ENCODE assay signal across 8 cellular contexts in genomic region chr13:50911051-50911690, GRCh38. TPM values are rescaled to one million over a fixed set of nuclear protein-coding genes. Genes with fewer than 3 reads are reported as not detected.
DNase-seq lines count a peak whose midpoint lies in the region; ATAC-seq and TF ChIP-seq lines count a peak whose summit lies in the region.

No MANE protein-coding gene starts in this region.

- H3K4me1 Mint-ChIP-seq in GM23338 (peaks cover 38% of the 10 kb centered on the region), T-helper 17 cell (peaks cover 31% of the 10 kb centered on the region)
- peaks cover 31 to 71% of the 10 kb centered on the region in 2 donors for H3K4me1 Mint-ChIP-seq in stimulated activated naive B cell treated with anti-CD40 and anti-IgM and Interleukin-4, amounts not matched to agents 10 μg/mL and 1 μg/mL and 100 μg/mL, for 72 hours

- ATAC-seq in GM23338 (no peak), T-helper 17 cell (no peak), GM21381 (IDR thresholded peaks at IDR 0.05; ENCODE audit: unreplicated experiment) (no peak)
- no peak for ATAC-seq in stimulated activated naive B cell treated with anti-CD40 and anti-IgM and Interleukin-4, amounts not matched to agents 10 μg/mL and 1 μg/mL and 100 μg/mL, for 72 hours (replicated peaks)

- H3K36me3 ChIP-seq in GM23338 (ENCODE audit: insufficient read depth): no peaks in the 10 kb centered on the region

- POLR2A ChIA-PET in AG04450 (lab: Yijun Ruan, JAX): interaction anchor here (0.7 kb wide), 1 partner anchor 830 kb away, joined by 3 read pairs; no protein-coding TSS in a partner anchor

- H3K27ac ChIP-seq in AG04450 (ENCODE audit: low read depth, low read length) (no peak overlapping the region), GM23338 (ENCODE audit: low read depth) (peak overlapping the region; percentile 42; the same call in 1 of the 2 replicates)

- H3K4me1 ChIP-seq in GM23338 (ENCODE audit: insufficient read depth): peaks cover 28% of the 10 kb centered on the region

- TF ChIP-seq CTCF in AG04450 (IDR thresholded peaks at IDR 0.05; ENCODE audit: low read depth, low read length) (no peak), GM23338 (conservative IDR thresholded peaks at IDR 0.05; ENCODE audit: low read depth in 2 of 2) (no peak), fibroblast of the aortic adventitia (IDR thresholded peaks at IDR 0.05; ENCODE audit: insufficient read depth, low read length) (no peak)

- no peaks in the 10 kb centered on the region for H3K9me2 ChIP-seq in GM23338 (ENCODE audit: insufficient read depth)

- H3K4me2 ChIP-seq in GM23338: peak overlapping the region; percentile 93

- no peak for DNase-seq in AG04450 (ENCODE audit: low read depth, low spot score)
- no peak for DNase-seq in GM23338 (ENCODE audit: low spot score)
- no peak for DNase-seq in T-helper 17 cell
- DNase-seq in fibroblast of the aortic adventitia (ENCODE audit: low read depth): peak; percentile 16
- no peak for DNase-seq in stimulated activated naive B cell treated with anti-CD40 and anti-IgM and Interleukin-4, amounts not matched to agents 10 μg/mL and 1 μg/mL and 100 μg/mL, for 72 hours
- no peak for DNase-seq in NCI-H187 treated with DMSO at 0.1 percent for 48 hours (lab: John Stamatoyannopoulos, UW)
- no peak for DNase-seq in NCI-H1105 treated with DMSO at 0.1 percent for 48 hours (lab: John Stamatoyannopoulos, UW)

- peaks cover 4% of the 10 kb centered on the region for H3K27me3 Mint-ChIP-seq in GM23338 (ENCODE audit: insufficient read depth, low read depth, poor library complexity)
- H3K27me3 Mint-ChIP-seq in T-helper 17 cell: no peaks in the 10 kb centered on the region
- no peaks in the 10 kb centered on the region for H3K27me3 Mint-ChIP-seq in stimulated activated naive B cell treated with anti-CD40 and anti-IgM and Interleukin-4, amounts not matched to agents 10 μg/mL and 1 μg/mL and 100 μg/mL, for 72 hours

- H3K4me3 ChIP-seq in AG04450 (ENCODE audit: low read depth, low read length) (peak overlapping the region; percentile 64), GM23338 (peak overlapping the region; percentile 81), fibroblast of the aortic adventitia (ENCODE audit: low read depth, low read length) (peak overlapping the region; percentile 82)

- no peaks in the 10 kb centered on the region for H3K9me3 ChIP-seq in AG04450 (ENCODE audit: control insufficient read depth, insufficient read depth, low read length)
- no peaks in the 10 kb centered on the region for H3K9me3 ChIP-seq in T-helper 17 cell (ENCODE audit: control insufficient read depth, low read length, poor library complexity, severe bottlenecking)

- H2AFZ ChIP-seq in GM23338: no peak overlapping the region

- H3K27me3 ChIP-seq in AG04450 (ENCODE audit: control insufficient read depth, insufficient read depth, low read length) (no peaks in the 10 kb centered on the region), GM23338 (ENCODE audit: insufficient read depth) (no peaks in the 10 kb centered on the region)

- peak overlapping the region; percentile 2; the same call in 1 of the 2 replicates for H3K27ac Mint-ChIP-seq in GM23338
- peak overlapping the region; percentile 95 for H3K27ac Mint-ChIP-seq in T-helper 17 cell
- peak overlapping the region; percentile 98 for H3K27ac Mint-ChIP-seq in stimulated activated naive B cell treated with anti-CD40 and anti-IgM and Interleukin-4, amounts not matched to agents 10 μg/mL and 1 μg/mL and 100 μg/mL, for 72 hours

- H3F3A ChIP-seq in GM23338 (replicated peaks; ENCODE audit: low read depth): no peaks in the 10 kb centered on the region

- H3K36me3 Mint-ChIP-seq in GM23338 (ENCODE audit: low read depth): no peaks in the 10 kb centered on the region
- H3K36me3 Mint-ChIP-seq in T-helper 17 cell (ENCODE audit: low read depth): peaks cover 2% of the 10 kb centered on the region
- peaks cover 7% of the 10 kb centered on the region in 2 donors for H3K36me3 Mint-ChIP-seq in stimulated activated naive B cell treated with anti-CD40 and anti-IgM and Interleukin-4, amounts not matched to agents 10 μg/mL and 1 μg/mL and 100 μg/mL, for 72 hours

- H3K9me3 Mint-ChIP-seq in GM23338: no peaks in the 10 kb centered on the region; the same call in 2 of the 3 replicates
- no peaks in the 10 kb centered on the region for H3K9me3 Mint-ChIP-seq in stimulated activated naive B cell treated with anti-CD40 and anti-IgM and Interleukin-4, amounts not matched to agents 10 μg/mL and 1 μg/mL and 100 μg/mL, for 72 hours

- peaks cover 46% of the 10 kb centered on the region for H3K79me2 ChIP-seq in GM23338 (replicated peaks; ENCODE audit: insufficient read depth)

- no peaks in the 10 kb centered on the region for H4K20me1 ChIP-seq in GM23338 (replicated peaks; ENCODE audit: insufficient read depth)

- H3K4me3 Mint-ChIP-seq in GM23338 (peak overlapping the region; percentile 82), T-helper 17 cell (peak overlapping the region; percentile 96)
- peak overlapping the region; percentile 91 to 96 for H3K4me3 Mint-ChIP-seq in stimulated activated naive B cell treated with anti-CD40 and anti-IgM and Interleukin-4, amounts not matched to agents 10 μg/mL and 1 μg/mL and 100 μg/mL, for 72 hours

- CTCF ChIA-PET in AG04450 (lab: Charles Lee): interaction anchor here (0.6 to 2.7 kb wide), 29 partner anchors 10 to 975 kb away, joined by 3 to 13 read pairs (median 4); partner anchors contain the start of genes SPRYD7 and TRIM13

TF ChIP-seq in GM23338, 12 proteins besides CTCF, POLR2A, EP300 and RAD21:
- TF ChIP-seq NANOG (IDR thresholded peaks at IDR 0.05; ENCODE audit: borderline replicate concordance) (no peak), REST (IDR thresholded peaks at IDR 0.05; ENCODE audit: unreplicated experiment) (no peak), ZNF331 (CRISPR knock-in tag; IDR thresholded peaks at IDR 0.05; ENCODE audit: low read depth) (no peak), CREB1 (CRISPR knock-in tag; IDR thresholded peaks at IDR 0.05; ENCODE audit: low read depth) (no peak), POLR2AphosphoS5 (IDR thresholded peaks at IDR 0.05; ENCODE audit: low read depth) (no peak)

RNA-seq across cellular contexts. Expression of gene RNASEH2B, which starts 1.6 kb away (rescaled TPM):
- polyA plus RNA-seq in AG04450 (2011; rRNA removed): 22.2 and 31.9 TPM in 2 replicates
- polyA minus RNA-seq in AG04450 (2011; rRNA and poly(A)+ RNA removed): 10.1 and 17.5 TPM in 2 replicates
- total RNA-seq in GM23338 (2014; rRNA removed; shearing (Covaris generic)): 39.0 and 54.2 TPM in 2 replicates
- polyA plus RNA-seq in GM23338 (2016; fragmentation: Nextera tagmentation; extraction: Ambion mirVana): 64.8 and 73.4 TPM in 2 replicates
- 10 to 100 TPM; 64.2 to 66.0 TPM for total RNA-seq in T-helper 17 cell
- 40.2 and 43.1 TPM in 2 replicates for total RNA-seq in fibroblast of the aortic adventitia (ENCODE audit: low replicate concordance)

Comparison
In these comparisons a context has a peak if more than half of its experiments do, and no peak if none do; other contexts are left out.
1. H3K27ac Mint-ChIP-seq: peak in every context shown above with its lines; median percentile 98 in stimulated activated naive B cell treated with anti-CD40 and anti-IgM and Interleukin-4, amounts not matched to agents 10 μg/mL and 1 μg/mL and 100 μg/mL, for 72 hours; 95 in T-helper 17 cell; 2 in GM23338.